ENCODE assay signal across 1 cellular context in genomic region chr3:172606021-172606420, GRCh38.
TF ChIP-seq lines count a peak whose summit lies in the region.

No MANE protein-coding gene starts in this region.

TF ChIP-seq in endothelial cell of umbilical vein, 7 proteins besides CTCF, POLR2A, EP300 and RAD21:
- TF ChIP-seq EZH2 (IDR thresholded peaks at IDR 0.05; ENCODE audit: borderline replicate concordance, low read depth, low read length, severe bottlenecking): no peak
- no peak for TF ChIP-seq POLR2AphosphoS5 (IDR thresholded peaks at IDR 0.05; ENCODE audit: insufficient read depth, low read depth, low read length)
- TF ChIP-seq FOS (IDR thresholded peaks at IDR 0.05; ENCODE audit: borderline replicate concordance, insufficient read depth, low read length): no peak
- no peak for TF ChIP-seq MAX (IDR thresholded peaks at IDR 0.05; ENCODE audit: insufficient read depth, insufficient read length)
- TF ChIP-seq MYC (IDR thresholded peaks at IDR 0.05; ENCODE audit: low read depth, low read length): no peak
- TF ChIP-seq JUN (IDR thresholded peaks at IDR 0.05; ENCODE audit: borderline replicate concordance, insufficient read depth, insufficient read length, low read depth): no peak
- TF ChIP-seq GATA2 (IDR thresholded peaks at IDR 0.05; ENCODE audit: insufficient read depth, insufficient read length, low read depth, low read length): no peak
